In genomic region chr1:180912211-180912800, GRCh38 we compare ENCODE assay signal across 8 cellular contexts. TPM values are rescaled to one million over a fixed set of nuclear protein-coding genes. Genes with fewer than 3 reads are reported as not detected.
DNase-seq lines count a peak whose midpoint lies in the region; ATAC-seq and TF ChIP-seq lines count a peak whose summit lies in the region.

No MANE protein-coding gene starts in this region.

- H3K4me3 ChIP-seq in HFF-Myc (replicated peaks; ENCODE audit: low read depth, low read length) = peak overlapping the region; percentile 40
- H3K4me3 ChIP-seq in stomach = peak overlapping the region; percentile 51 to 74 (median 67)

- peak; percentile 40 for DNase-seq in AG08395 (ENCODE audit: low spot score)
- no peak for DNase-seq in HFF-Myc (ENCODE audit: extremely low read depth, low read depth)
- DNase-seq in caudate nucleus (lab: John Stamatoyannopoulos, UW) = peak in 4 of 61 donors; percentile 5 to 47 (median 39)
- no peak for DNase-seq in stomach
- no peak for DNase-seq in NCI-H446 treated with DMSO at 0.1 percent for 48 hours (lab: John Stamatoyannopoulos, UW)

- 0 to 3% (median 2%) methylated on average over 27 to 71 of the region's 71 CpGs for WGBS in stomach, 5 donors

- peaks cover 0 to 14% (median 9%) of the 10 kb centered on the region in 4 donors for H3K36me3 ChIP-seq in stomach

- no peaks in the 10 kb centered on the region for H3K27me3 ChIP-seq in layer of hippocampus (ENCODE audit: control insufficient read depth, insufficient read depth, low read length)
- H3K27me3 ChIP-seq in stomach = peaks cover 0 to 28% (median 22%) of the 10 kb centered on the region in 3 donors

- ATAC-seq in HG03520 (IDR thresholded peaks at IDR 0.05; ENCODE audit: unreplicated experiment) (no peak), HG02938 (IDR thresholded peaks at IDR 0.05; ENCODE audit: unreplicated experiment) (no peak)

- TF ChIP-seq POLR2A in stomach (IDR thresholded peaks at IDR 0.05) = no peak

- H3K27ac ChIP-seq in caudate nucleus (ENCODE audit: low read depth, low read length) (peak overlapping the region; percentile 21), layer of hippocampus (ENCODE audit: low read depth, low read length) (peak overlapping the region; percentile 68), stomach (peak overlapping the region; percentile 40 to 94 (median 87))

- H3K4me1 ChIP-seq in stomach = peaks cover 8 to 40% (median 18%) of the 10 kb centered on the region in 4 donors

- TF ChIP-seq EP300 in stomach (IDR thresholded peaks at IDR 0.05) = no peak

- intact Hi-C loops in stomach (cut with DNase I; ENCODE audit: low total_unique reads) = no loop called here

- H3K9me3 ChIP-seq in stomach = no peaks in the 10 kb centered on the region

- TF ChIP-seq CTCF in HFF-Myc (IDR thresholded peaks at IDR 0.05; ENCODE audit: low read depth, low read length, missing control alignments) = no peak
- no peak for TF ChIP-seq CTCF in stomach (IDR thresholded peaks at IDR 0.05)

RNA-seq across cellular contexts. Expression of gene KIAA1614, which starts 0.4 kb away (rescaled TPM):
- 1 to 10 TPM in 3 of 5 donors, under 1 TPM in 1, not detected in 1; under 0.01 to 6.1 (median 1.7) TPM for total RNA-seq in stomach
- 1 to 10 TPM; 1.1 to 2.2 (median 1.8) TPM for polyA plus RNA-seq in stomach

Comparison
In these comparisons a context has a peak if more than half of its experiments do, and no peak if none do; other contexts are left out.
1. H3K27ac ChIP-seq: peak in every context shown above with its lines; median percentile 87 in stomach; 68 in layer of hippocampus; 21 in caudate nucleus.